Comparison of ENCODE assay signal across 1 cellular context in genomic region chr6:5582758-5583157, GRCh38.
TF ChIP-seq lines count a peak whose summit lies in the region.

No MANE protein-coding gene starts in this region.

TF ChIP-seq in K562, 482 proteins besides CTCF, POLR2A, EP300 and RAD21 (continued from another document):
- TF ChIP-seq AFF4 (CRISPR knock-in tag; IDR thresholded peaks at IDR 0.05): no peak
- no peak for TF ChIP-seq SMAD3 (CRISPR knock-in tag; conservative IDR thresholded peaks at IDR 0.05)
